In the genomic region with DNA sequence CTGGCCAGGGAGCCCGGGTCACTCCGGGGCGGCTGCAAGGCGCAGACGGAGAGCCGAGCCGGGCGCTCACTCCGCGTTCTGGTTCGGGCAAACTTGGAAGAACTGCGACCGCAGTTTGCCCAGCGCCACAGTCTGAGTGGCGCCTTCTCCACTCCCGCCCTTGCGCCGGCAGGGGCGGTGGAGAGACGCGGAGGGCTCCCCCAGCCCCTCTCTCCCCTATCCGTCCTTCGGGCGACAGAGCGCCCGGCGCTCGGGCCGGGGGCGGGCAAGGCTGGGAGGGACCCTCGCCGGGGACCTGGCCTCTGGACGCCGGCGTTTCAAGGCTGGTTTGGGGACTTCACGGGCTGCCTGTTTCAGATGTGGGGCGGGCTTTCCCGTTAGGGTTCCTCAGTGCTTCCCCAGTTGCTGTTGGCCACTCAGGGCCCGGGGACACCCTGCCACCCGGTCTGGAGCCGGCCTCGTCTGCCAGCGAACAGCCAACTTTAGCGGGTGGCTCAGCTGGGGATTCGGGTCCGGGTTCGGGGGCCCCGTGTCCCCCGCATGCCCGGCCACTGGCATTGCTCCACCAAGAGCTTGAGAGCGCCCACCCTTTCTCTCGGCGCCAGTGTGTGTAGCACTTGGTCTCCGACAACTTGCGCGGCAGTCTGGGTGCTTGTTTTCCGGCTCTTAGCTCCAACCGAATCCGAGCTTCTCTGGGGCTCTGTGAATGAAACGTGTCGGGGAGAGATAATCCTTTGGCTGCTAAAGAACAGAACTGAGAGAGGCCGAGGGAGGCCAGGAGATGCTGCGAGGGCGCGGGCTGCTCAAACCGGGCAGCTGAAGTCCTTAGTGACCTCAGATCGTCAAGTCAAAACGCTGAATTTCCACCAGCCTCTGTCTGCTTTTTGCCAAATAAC, we compare ENCODE assay signal across 8 cellular contexts. TPM values are rescaled to one million over a fixed set of nuclear protein-coding genes. Genes with fewer than 3 reads are reported as not detected.
DNase-seq lines count a peak whose midpoint lies in the region; ATAC-seq and TF ChIP-seq lines count a peak whose summit lies in the region.

No MANE protein-coding gene starts in this region.

- no peak overlapping the region for H3K27ac Mint-ChIP-seq in activated CD4-positive, alpha-beta T cell treated with anti-CD3 and anti-CD28 coated beads for 36 hours
- H3K27ac Mint-ChIP-seq in activated CD4-positive, alpha-beta T cell treated with anti-CD3 and anti-CD28 coated beads, Interleukin-2, amount 10 ng/mL, durations not matched to agents 24 days and 14 days = no peak overlapping the region
- peak overlapping the region; percentile 95 for H3K27ac Mint-ChIP-seq in chondrocyte (ENCODE audit: unreplicated experiment)
- no peak overlapping the region for H3K27ac Mint-ChIP-seq in activated naive CD4-positive, alpha-beta T cell treated with anti-CD3 and anti-CD28 coated beads, Interleukin-2, amount 50 U/mL, for 72 hours
- peak overlapping the region in 1 of 9 donors; percentile 67 for H3K27ac Mint-ChIP-seq in naive thymus-derived CD4-positive, alpha-beta T cell

- intact Hi-C loops in activated CD4-positive, alpha-beta T cell treated with anti-CD3 and anti-CD28 coated beads for 36 hours (cut with DNase I, micrococcal nuclease) = loop anchor here in 1 of 2 experiments (5.0 kb wide), 1 partner anchor 1479 kb away; no protein-coding TSS in a partner anchor
- intact Hi-C loops in activated CD4-positive, alpha-beta T cell treated with anti-CD3 and anti-CD28 coated beads, Interleukin-2, amount 10 ng/mL, durations not matched to agents 24 days and 14 days (cut with micrococcal nuclease) = loop anchor here (10.0 kb wide), 1 partner anchor 1477 kb away; no protein-coding TSS in a partner anchor
- intact Hi-C loops in naive thymus-derived CD4-positive, alpha-beta T cell (cut with micrococcal nuclease) = loop anchor here in 1 of 2 donors (10.0 kb wide), 1 partner anchor 1477 kb away; no protein-coding TSS in a partner anchor

- no peaks in the 10 kb centered on the region for H3K36me3 ChIP-seq in suprapubic skin
- no peaks in the 10 kb centered on the region for H3K36me3 ChIP-seq in naive thymus-derived CD4-positive, alpha-beta T cell (ENCODE audit: control insufficient read depth in 2 of 3, insufficient read depth in 3 of 3, low read length in 3 of 3)

- peak overlapping the region; percentile 64 for H3K27ac ChIP-seq in suprapubic skin
- no peak overlapping the region for H3K27ac ChIP-seq in naive thymus-derived CD4-positive, alpha-beta T cell (ENCODE audit: low read depth, low read length)

- peaks cover 1% of the 10 kb centered on the region for H3K4me1 Mint-ChIP-seq in activated CD4-positive, alpha-beta T cell treated with anti-CD3 and anti-CD28 coated beads for 36 hours
- H3K4me1 Mint-ChIP-seq in activated CD4-positive, alpha-beta T cell treated with anti-CD3 and anti-CD28 coated beads, Interleukin-2, amount 10 ng/mL, durations not matched to agents 24 days and 14 days = no peaks in the 10 kb centered on the region
- H3K4me1 Mint-ChIP-seq in chondrocyte (ENCODE audit: low read depth) = peaks cover 56% of the 10 kb centered on the region
- peaks cover 0 to 16% (median 0%) of the 10 kb centered on the region in 7 donors for H3K4me1 Mint-ChIP-seq in naive thymus-derived CD4-positive, alpha-beta T cell

- H3K4me3 ChIP-seq in suprapubic skin = peak overlapping the region; percentile 54
- H3K4me3 ChIP-seq in naive thymus-derived CD4-positive, alpha-beta T cell (ENCODE audit: low read length) = no peak overlapping the region

- H3K4me3 Mint-ChIP-seq in activated CD4-positive, alpha-beta T cell treated with anti-CD3 and anti-CD28 coated beads for 36 hours = no peak overlapping the region
- no peak overlapping the region for H3K4me3 Mint-ChIP-seq in activated CD4-positive, alpha-beta T cell treated with anti-CD3 and anti-CD28 coated beads, Interleukin-2, amount 10 ng/mL, durations not matched to agents 24 days and 14 days
- peak overlapping the region; percentile 89 for H3K4me3 Mint-ChIP-seq in chondrocyte (ENCODE audit: unreplicated experiment)
- H3K4me3 Mint-ChIP-seq in naive thymus-derived CD4-positive, alpha-beta T cell = no peak overlapping the region

- peaks cover 38% of the 10 kb centered on the region for H3K27me3 Mint-ChIP-seq in activated CD4-positive, alpha-beta T cell treated with anti-CD3 and anti-CD28 coated beads for 36 hours
- H3K27me3 Mint-ChIP-seq in activated CD4-positive, alpha-beta T cell treated with anti-CD3 and anti-CD28 coated beads, Interleukin-2, amount 10 ng/mL, durations not matched to agents 24 days and 14 days = peaks cover 42% of the 10 kb centered on the region
- no peaks in the 10 kb centered on the region for H3K27me3 Mint-ChIP-seq in chondrocyte (ENCODE audit: low read depth)
- peaks cover 36 to 66% (median 57%) of the 10 kb centered on the region in 5 donors for H3K27me3 Mint-ChIP-seq in naive thymus-derived CD4-positive, alpha-beta T cell

- peaks cover 23% of the 10 kb centered on the region for H3K4me1 ChIP-seq in suprapubic skin
- H3K4me1 ChIP-seq in naive thymus-derived CD4-positive, alpha-beta T cell (ENCODE audit: control insufficient read depth in 2 of 2, insufficient read depth in 2 of 2, low read length in 2 of 2) = no peaks in the 10 kb centered on the region

- DNase-seq in activated CD4-positive, alpha-beta T cell treated with anti-CD3 and anti-CD28 coated beads for 36 hours = peak; percentile 8
- no peak for DNase-seq in activated CD4-positive, alpha-beta T cell treated with anti-CD3 and anti-CD28 coated beads, Interleukin-2, amount 10 ng/mL, durations not matched to agents 24 days and 14 days
- peak; percentile 86 for DNase-seq in NCI-H510A treated with DMSO at 0.1 percent for 48 hours (lab: John Stamatoyannopoulos, UW)
- no peak for DNase-seq in chondrocyte (ENCODE audit: low spot score)
- DNase-seq in left kidney (ENCODE audit: low read depth, low spot score) = peak; percentile 96
- DNase-seq in suprapubic skin (ENCODE audit: low spot score in 2 of 2) = peak in 1 of 2 donors; percentile 64
- DNase-seq in activated naive CD4-positive, alpha-beta T cell treated with anti-CD3 and anti-CD28 coated beads, Interleukin-2, amount 50 U/mL, for 72 hours (ENCODE audit: low spot score in 2 of 2) = no peak
- DNase-seq in naive thymus-derived CD4-positive, alpha-beta T cell = no peak

- no peak for ATAC-seq in activated CD4-positive, alpha-beta T cell treated with anti-CD3 and anti-CD28 coated beads for 36 hours
- ATAC-seq in activated naive CD4-positive, alpha-beta T cell treated with anti-CD3 and anti-CD28 coated beads, Interleukin-2, amount 50 U/mL, for 72 hours = no peak
- no peak for ATAC-seq in naive thymus-derived CD4-positive, alpha-beta T cell

- no peaks in the 10 kb centered on the region for H3K36me3 Mint-ChIP-seq in activated CD4-positive, alpha-beta T cell treated with anti-CD3 and anti-CD28 coated beads for 36 hours (ENCODE audit: low read depth)
- H3K36me3 Mint-ChIP-seq in activated CD4-positive, alpha-beta T cell treated with anti-CD3 and anti-CD28 coated beads, Interleukin-2, amount 10 ng/mL, durations not matched to agents 24 days and 14 days (ENCODE audit: low read depth) = no peaks in the 10 kb centered on the region
- H3K36me3 Mint-ChIP-seq in chondrocyte (ENCODE audit: low read depth) = no peaks in the 10 kb centered on the region
- H3K36me3 Mint-ChIP-seq in activated naive CD4-positive, alpha-beta T cell treated with anti-CD3 and anti-CD28 coated beads, Interleukin-2, amount 50 U/mL, for 72 hours = peaks cover 13 to 25% of the 10 kb centered on the region in 2 donors
- H3K36me3 Mint-ChIP-seq in naive thymus-derived CD4-positive, alpha-beta T cell = peaks cover 0 to 10% (median 0%) of the 10 kb centered on the region in 5 donors

- H3K9me3 ChIP-seq in suprapubic skin = no peaks in the 10 kb centered on the region
- no peaks in the 10 kb centered on the region for H3K9me3 ChIP-seq in naive thymus-derived CD4-positive, alpha-beta T cell (ENCODE audit: control insufficient read depth in 2 of 3, low read length in 3 of 3)

- no peaks in the 10 kb centered on the region for H3K9me3 Mint-ChIP-seq in activated CD4-positive, alpha-beta T cell treated with anti-CD3 and anti-CD28 coated beads for 36 hours (ENCODE audit: low read depth)
- peaks cover 5% of the 10 kb centered on the region for H3K9me3 Mint-ChIP-seq in activated CD4-positive, alpha-beta T cell treated with anti-CD3 and anti-CD28 coated beads, Interleukin-2, amount 10 ng/mL, durations not matched to agents 24 days and 14 days
- H3K9me3 Mint-ChIP-seq in chondrocyte (ENCODE audit: low read depth) = peaks cover 4% of the 10 kb centered on the region
- peaks cover 5 to 8% of the 10 kb centered on the region in 2 donors for H3K9me3 Mint-ChIP-seq in activated naive CD4-positive, alpha-beta T cell treated with anti-CD3 and anti-CD28 coated beads, Interleukin-2, amount 50 U/mL, for 72 hours
- H3K9me3 Mint-ChIP-seq in naive thymus-derived CD4-positive, alpha-beta T cell = peaks cover 0 to 9% (median 0%) of the 10 kb centered on the region in 11 donors

- no peak for TF ChIP-seq EP300 in suprapubic skin (IDR thresholded peaks at IDR 0.05)

- peaks cover 17% of the 10 kb centered on the region for H3K27me3 ChIP-seq in suprapubic skin
- peaks cover 0 to 4% of the 10 kb centered on the region in 2 donors for H3K27me3 ChIP-seq in naive thymus-derived CD4-positive, alpha-beta T cell (ENCODE audit: control insufficient read depth in 2 of 2, insufficient read depth in 2 of 2, low read length in 2 of 2)

- CTCF ChIA-PET in activated CD4-positive, alpha-beta T cell treated with anti-CD3 and anti-CD28 coated beads for 36 hours (lab: Charles Lee) = interaction anchor here (0.7 kb wide), 1 partner anchor 18 kb away, joined by 3 read pairs; no protein-coding TSS in a partner anchor
- CTCF ChIA-PET in naive thymus-derived CD4-positive, alpha-beta T cell (lab: Charles Lee) = interaction anchor here (0.6 kb wide), 1 partner anchor 627 kb away, joined by 3 read pairs; no protein-coding TSS in a partner anchor

- WGBS in suprapubic skin = 0% methylated on average over 22 of the region's 68 CpGs

- TF ChIP-seq POLR2A in suprapubic skin (IDR thresholded peaks at IDR 0.05) = no peak

- POLR2A ChIA-PET in activated CD4-positive, alpha-beta T cell treated with anti-CD3 and anti-CD28 coated beads for 36 hours (lab: Charles Lee) = no interaction called here
- POLR2A ChIA-PET in naive thymus-derived CD4-positive, alpha-beta T cell (lab: Charles Lee) = interaction anchor here (0.5 kb wide), 1 partner anchor 359 kb away, joined by 5 read pairs; no protein-coding TSS in a partner anchor

- peak; percentile 81 for TF ChIP-seq CTCF in chondrocyte (IDR thresholded peaks at IDR 0.05)
- TF ChIP-seq CTCF in suprapubic skin (IDR thresholded peaks at IDR 0.05) = peak in 1 of 2 donors; percentile 47

RNA-seq across cellular contexts. Expression of gene GPC6, which starts 1.5 kb away (rescaled TPM):
- not detected for total RNA-seq in activated CD4-positive, alpha-beta T cell treated with anti-CD3 and anti-CD28 coated beads for 36 hours
- not detected in 2 replicates for total RNA-seq in activated CD4-positive, alpha-beta T cell treated with anti-CD3 and anti-CD28 coated beads, Interleukin-2, amount 10 ng/mL, durations not matched to agents 24 days and 14 days
- total RNA-seq in chondrocyte (76.1 to 111 TPM (median 76.5 TPM) in 3 replicates), suprapubic skin (1 to 10 TPM; 2.7 to 5.7 (median 4.4) TPM)
- total RNA-seq in activated naive CD4-positive, alpha-beta T cell treated with anti-CD3 and anti-CD28 coated beads, Interleukin-2, amount 50 U/mL, for 72 hours = not detected
- not detected for total RNA-seq in naive thymus-derived CD4-positive, alpha-beta T cell
- not detected for polyA plus RNA-seq in naive thymus-derived CD4-positive, alpha-beta T cell

Comparison
In these comparisons a context has a peak if more than half of its experiments do, and no peak if none do; other contexts are left out.
1. DNase-seq: peak in activated CD4-positive, alpha-beta T cell treated with anti-CD3 and anti-CD28 coated beads for 36 hours (single experiment), NCI-H510A treated with DMSO at 0.1 percent for 48 hours (single experiment) and left kidney (single experiment); none in activated CD4-positive, alpha-beta T cell treated with anti-CD3 and anti-CD28 coated beads, Interleukin-2, amount 10 ng/mL, durations not matched to agents 24 days and 14 days (single experiment), chondrocyte (single experiment), activated naive CD4-positive, alpha-beta T cell treated with anti-CD3 and anti-CD28 coated beads, Interleukin-2, amount 50 U/mL, for 72 hours (0 of 2) and naive thymus-derived CD4-positive, alpha-beta T cell (0 of 9).
2. RNA of gene GPC6, which starts 1.5 kb away (total RNA-seq): 76.1 to 111 TPM in chondrocyte; 2.7 to 5.7 TPM in suprapubic skin, not detected in activated CD4-positive, alpha-beta T cell treated with anti-CD3 and anti-CD28 coated beads for 36 hours, not detected in activated CD4-positive, alpha-beta T cell treated with anti-CD3 and anti-CD28 coated beads, Interleukin-2, amount 10 ng/mL, durations not matched to agents 24 days and 14 days, not detected in activated naive CD4-positive, alpha-beta T cell treated with anti-CD3 and anti-CD28 coated beads, Interleukin-2, amount 50 U/mL, for 72 hours and not detected in naive thymus-derived CD4-positive, alpha-beta T cell; every median in the first group is over 10 times any median in the second.